In genomic region chr5:1882337-1883119, GRCh38 we compare ENCODE assay signal across 8 cellular contexts. TPM values are rescaled to one million over a fixed set of nuclear protein-coding genes. Genes with fewer than 3 reads are reported as not detected.
A peak's percentile ranks its signal among the peaks of the same experiment; 100 is the strongest.
DNase-seq lines count a peak whose midpoint lies in the region; ATAC-seq and TF ChIP-seq lines count a peak whose summit lies in the region.

Gene IRX4 (minus strand): TSS chr5:1882925. CDS start chr5:1882647, 278 bp downstream.

- H3K27me3 ChIP-seq in HUES64 (ENCODE audit: insufficient read depth, low read length), result peaks cover 100% of the 10 kb centered on the region
- peaks cover 0 to 16% of the 10 kb centered on the region in 2 donors for H3K27me3 ChIP-seq in esophagus (ENCODE audit: control insufficient read depth in 1 of 2, insufficient read depth in 2 of 2, low read length in 2 of 2)
- H3K27me3 ChIP-seq in transverse colon, result peaks cover 100% of the 10 kb centered on the region

- peaks cover 88% of the 10 kb centered on the region for H3K27me3 Mint-ChIP-seq in mesothelial cell of epicardium (ENCODE audit: low read depth)

- H3K4me1 ChIP-seq in HUES64 (ENCODE audit: insufficient read depth, low read length) (peaks cover 11% of the 10 kb centered on the region; the same call in 1 of the 2 replicates), esophagus (ENCODE audit: control insufficient read depth in 2 of 2, insufficient read depth in 2 of 2, low read length in 1 of 2) (peaks cover 6 to 8% of the 10 kb centered on the region in 2 donors), transverse colon (peaks cover 5 to 23% (median 19%) of the 10 kb centered on the region in 4 donors)

- peak within 1 kb of the TSS; percentile 52 for H3K4me3 ChIP-seq in HUES64 (ENCODE audit: low read length)
- peak within 1 kb of the TSS; percentile 54 to 66 for H3K4me3 ChIP-seq in esophagus (ENCODE audit: low read depth in 1 of 2, low read length in 2 of 2)
- peak within 1 kb of the TSS in 2 of 4 donors; percentile 4 to 41 for H3K4me3 ChIP-seq in transverse colon

- no peak for TF ChIP-seq EP300 in transverse colon (IDR thresholded peaks at IDR 0.05; ENCODE audit: low read depth)

- peak within 1 kb of the TSS; percentile 7; the same call in 1 of the 2 replicates for H3K9ac ChIP-seq in HUES64 (ENCODE audit: low read depth, low read length)

- H3K4me3 Mint-ChIP-seq in mesothelial cell of epicardium, result peak within 1 kb of the TSS; percentile 60

- H3K27ac ChIP-seq in HUES64 (ENCODE audit: low read depth, low read length) (no peak within 1 kb of the TSS), esophagus (ENCODE audit: low read depth in 2 of 2, low read length in 1 of 2) (peak within 1 kb of the TSS; percentile 61 to 82), transverse colon (no peak within 1 kb of the TSS)

- TF ChIP-seq CTCF in mesothelial cell of epicardium (IDR thresholded peaks at IDR 0.05; ENCODE audit: unreplicated experiment) (no peak), transverse colon (IDR thresholded peaks at IDR 0.05) (no peak)

- DNase-seq in AG08395 (ENCODE audit: low spot score) (peak; percentile 32), mesothelial cell of epicardium (ENCODE audit: low spot score in 2 of 2, unreplicated experiment in 2 of 2) (no peak), HPDE6-E6E7 (ENCODE audit: extremely low spot score) (no peak), NCI-H774 (lab: John Stamatoyannopoulos, UW) (no peak), transverse colon (no peak)

- H3K9me3 Mint-ChIP-seq in mesothelial cell of epicardium, result no peaks in the 10 kb centered on the region

- no peak within 1 kb of the TSS for H3K27ac Mint-ChIP-seq in mesothelial cell of epicardium

- intact Hi-C loops in transverse colon (cut with DNase I; ENCODE audit: low total_unique reads), result no loop called here

- no peaks in the 10 kb centered on the region for H3K36me3 Mint-ChIP-seq in mesothelial cell of epicardium

- ATAC-seq in GM21381 (IDR thresholded peaks at IDR 0.05; ENCODE audit: unreplicated experiment), result no peak

- in situ Hi-C loops in transverse colon (cut with MboI; ENCODE audit: low pct_ligation_motif_present in 1 of 4, low pct_unique_long_range_greater_than_20kb in 1 of 4, low sequenced_read_pairs in 3 of 4), result no loop called here

- peaks cover 16% of the 10 kb centered on the region for H3K4me1 Mint-ChIP-seq in mesothelial cell of epicardium

- under 1% methylated on average over 79 of the region's 83 CpGs for WGBS in HUES64
- WGBS in esophagus, 2 donors, result 1 to 2% methylated on average over 83 of the region's 83 CpGs
- WGBS in transverse colon (ENCODE audit: low coverage in 1 of 2), 2 donors, result 5 to 11% methylated on average over 9 to 72 of the region's 83 CpGs

- H3K36me3 ChIP-seq in HUES64 (ENCODE audit: insufficient read depth, low read length), result no peaks in the 10 kb centered on the region
- H3K36me3 ChIP-seq in esophagus (ENCODE audit: control insufficient read depth in 2 of 2, insufficient read depth in 2 of 2, low read length in 1 of 2), result peaks cover 0 to 4% of the 10 kb centered on the region in 2 donors
- H3K36me3 ChIP-seq in transverse colon, result no peaks in the 10 kb centered on the region

- TF ChIP-seq POLR2A in transverse colon (IDR thresholded peaks at IDR 0.05), result no peak

- H3K9me3 ChIP-seq in HUES64 (ENCODE audit: insufficient read depth, low read depth, low read length) (no peaks in the 10 kb centered on the region), esophagus (ENCODE audit: control insufficient read depth in 2 of 2, insufficient read depth in 1 of 2, low read depth in 1 of 2, low read length in 1 of 2) (peaks cover 0 to 4% of the 10 kb centered on the region in 2 donors), transverse colon (no peaks in the 10 kb centered on the region)

RNA-seq across cellular contexts. Expression of gene IRX4, which starts in this region (rescaled TPM):
- 0.75 TPM for polyA plus RNA-seq in HUES64 (2013, experiment 1 of 2)
- polyA plus RNA-seq in HUES64 (2013, experiment 2 of 2), result 0.32 TPM
- 10 to 100 TPM in 1 of 2 donors, 1 to 10 TPM in 1; 9.3 to 15.6 TPM for polyA plus RNA-seq in esophagus
- total RNA-seq in mesothelial cell of epicardium (not detected in 3 replicates), transverse colon (not detected)

Comparison
In these comparisons a context has a peak if more than half of its experiments do, and no peak if none do; other contexts are left out.
1. H3K27ac ChIP-seq: peak in esophagus (2 of 2); none in HUES64 (single experiment) and transverse colon (0 of 4).